Comparison of ENCODE assay signal across 21 cellular contexts in genomic region chr15:62745621-62746180, GRCh38.
DNase-seq lines count a peak whose midpoint lies in the region; FAIRE-seq and TF ChIP-seq lines count a peak whose summit lies in the region.
"Had no signal": no experiment of that assay in that cellular context is flagged by ENCODE, and none has a peak within 500 bp of the region (broad histone marks: within the 10 kb centered on the region; RNA-seq: fewer than 3 reads in every experiment).

No MANE protein-coding gene starts in this region.

- H3K9me3 ChIP-seq in osteoblast (ENCODE audit: low read depth, low read length) (no peaks in the 10 kb centered on the region), esophagus muscularis mucosa (no peaks in the 10 kb centered on the region)

- no peaks in the 10 kb centered on the region for H3K36me3 ChIP-seq in osteoblast (ENCODE audit: insufficient read depth, low read length)
- peaks cover 0 to 17% (median 3%) of the 10 kb centered on the region in 4 donors for H3K36me3 ChIP-seq in esophagus muscularis mucosa

- intact Hi-C loops in esophagus muscularis mucosa (cut with DNase I): no loop called here

- no peak for TF ChIP-seq CTCF in osteoblast (IDR thresholded peaks at IDR 0.05; ENCODE audit: extremely low read depth, low read depth, low read length)
- TF ChIP-seq CTCF in D721Med (IDR thresholded peaks at IDR 0.05; ENCODE audit: insufficient read depth, missing control alignments): no peak
- TF ChIP-seq CTCF in esophagus muscularis mucosa (IDR thresholded peaks at IDR 0.05): no peak

- H3K27me3 ChIP-seq in osteoblast (ENCODE audit: insufficient read depth, low read length): no peaks in the 10 kb centered on the region
- no peaks in the 10 kb centered on the region for H3K27me3 ChIP-seq in esophagus muscularis mucosa

- no peaks in the 10 kb centered on the region for H4K20me1 ChIP-seq in osteoblast (ENCODE audit: insufficient read depth, low read length)

- no peak for FAIRE-seq in D721Med (lab: Jason Lieb, UNC)
- FAIRE-seq: A204.1 had no signal

- H3K4me3 ChIP-seq in osteoblast (ENCODE audit: insufficient read depth, low read length): no peak overlapping the region
- H3K4me3 ChIP-seq in esophagus muscularis mucosa: no peak overlapping the region
- H3K4me3 ChIP-seq: GM23338 had no signal

- DNase-seq in NCI-H526 treated with DMSO at 0.1 percent for 48 hours (lab: John Stamatoyannopoulos, UW) (peak; percentile 29), fibroblast of peridontal ligament (ENCODE audit: extremely low read depth) (peak; percentile 65), osteoblast (ENCODE audit: insufficient read length, low spot score, missing footprints) (no peak), superior temporal gyrus (ENCODE audit: extremely low spot score) (peak; percentile 36), D721Med (ENCODE audit: insufficient read length, low spot score) (no peak), esophagus muscularis mucosa (ENCODE audit: extremely low spot score) (no peak)
- DNase-seq in activated naive CD4-positive, alpha-beta T cell treated with Interleukin-2 at 50 U/mL for 16 hours: no peak
- DNase-seq: C1 segment of cervical spinal cord; CD4-positive, alpha-beta memory T cell; COR-L47; H9; Karpas-422; NCI-H1092 treated with DMSO at 0.1 percent for 48 hours; NCI-H1436; NCI-H187 treated with DMSO at 0.1 percent for 48 hours; NCI-H2107; NCI-H446 treated with DMSO at 0.1 percent for 48 hours; Right ventricle myocardium superior; RPMI8226 had no signal

- no peak for TF ChIP-seq EP300 in esophagus muscularis mucosa (IDR thresholded peaks at IDR 0.05)

- H2AFZ ChIP-seq in osteoblast (ENCODE audit: low read length): no peak overlapping the region
- H2AFZ ChIP-seq: GM23338 had no signal

- peaks cover 48% of the 10 kb centered on the region for H3K4me1 ChIP-seq in osteoblast (ENCODE audit: insufficient read depth, low read length)
- peaks cover 5 to 27% (median 22%) of the 10 kb centered on the region in 4 donors for H3K4me1 ChIP-seq in esophagus muscularis mucosa

- 86% methylated on average over 8 of the region's 8 CpGs for WGBS in esophagus muscularis mucosa

- H3K27ac ChIP-seq in osteoblast (ENCODE audit: low read depth, low read length) (peak overlapping the region; percentile 66), esophagus muscularis mucosa (replicated peaks in 1 of 4) (no peak overlapping the region)

- TF ChIP-seq POLR2A in esophagus muscularis mucosa (IDR thresholded peaks at IDR 0.05; ENCODE audit: low read depth): no peak

- H3K4me2 ChIP-seq in osteoblast (ENCODE audit: insufficient read depth, low read length): no peak overlapping the region
- H3K4me2 ChIP-seq: GM23338 had no signal

- H3K79me2 ChIP-seq in osteoblast (ENCODE audit: insufficient read depth, low read length): no peaks in the 10 kb centered on the region

Comparison
In these comparisons a context has a peak if more than half of its experiments do, and no peak if none do; other contexts are left out.
1. DNase-seq: peak in NCI-H526 treated with DMSO at 0.1 percent for 48 hours (single experiment), fibroblast of peridontal ligament (single experiment) and superior temporal gyrus (single experiment); none in osteoblast (single experiment), activated naive CD4-positive, alpha-beta T cell treated with Interleukin-2 at 50 U/mL for 16 hours (single experiment), D721Med (single experiment) and esophagus muscularis mucosa (single experiment).